Comparison of ENCODE assay signal across 10 cellular contexts in the genomic region with DNA sequence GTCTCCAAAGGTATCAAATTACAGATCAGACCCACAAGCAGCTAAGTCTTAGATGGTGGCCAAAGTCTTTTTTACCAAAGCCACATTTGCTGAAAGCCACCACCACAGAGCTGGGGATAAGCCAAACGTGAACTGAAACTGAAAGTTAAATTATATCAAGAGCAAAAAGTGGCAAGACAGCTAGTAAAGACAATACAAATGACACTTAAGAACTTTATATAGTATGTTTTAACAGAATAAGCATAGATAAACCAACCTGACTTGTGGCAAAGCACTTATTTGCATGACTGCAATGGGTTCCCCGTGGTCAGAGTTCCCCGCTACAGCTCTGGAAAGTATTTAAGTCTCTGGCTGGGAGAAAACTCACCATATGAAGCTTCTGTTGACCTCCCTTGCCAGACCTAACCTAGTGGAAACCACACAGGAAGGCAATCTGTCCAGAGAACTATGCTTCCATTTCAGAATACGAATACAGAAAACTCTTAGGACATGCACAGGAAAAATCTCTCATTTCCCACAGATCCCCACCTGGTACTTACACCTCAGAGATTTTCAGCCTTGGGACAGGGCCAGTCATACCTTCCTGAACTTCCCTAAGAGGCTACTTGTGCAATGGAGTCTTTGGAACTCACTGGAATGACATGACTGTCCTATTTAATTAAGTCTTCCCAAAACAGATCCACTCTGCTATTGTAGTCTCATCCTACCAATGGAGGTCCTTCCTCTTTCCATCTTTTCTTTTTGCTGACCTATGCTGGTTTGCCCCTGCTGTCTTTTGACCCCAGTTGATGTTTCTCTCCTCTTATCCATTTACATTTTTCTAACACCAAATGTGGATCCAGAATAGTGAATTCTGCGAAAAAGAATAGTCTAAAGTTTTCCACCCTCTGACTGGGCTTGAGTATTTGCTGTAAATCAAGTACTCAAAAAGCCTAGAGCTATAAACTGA.
A peak's percentile ranks its signal among the peaks of the same experiment; 100 is the strongest.
DNase-seq lines count a peak whose midpoint lies in the region; ATAC-seq, FAIRE-seq and TF ChIP-seq lines count a peak whose summit lies in the region.
"Had no signal": no experiment of that assay in that cellular context is flagged by ENCODE, and none has a peak within 500 bp of the region (broad histone marks: within the 10 kb centered on the region; RNA-seq: fewer than 3 reads in every experiment).

No MANE protein-coding gene starts in this region.

- H3K27me3 ChIP-seq in CD4-positive, alpha-beta memory T cell (ENCODE audit: insufficient read depth, low read length) = no peaks in the 10 kb centered on the region
- H3K27me3 ChIP-seq in rectal smooth muscle tissue (ENCODE audit: control insufficient read depth, insufficient read depth, low read length) = no peaks in the 10 kb centered on the region

- no peak for FAIRE-seq in urothelium cell line (lab: Jason Lieb, UNC)
- FAIRE-seq: H1 had no signal

- intact Hi-C loops in CD4-positive, alpha-beta memory T cell (cut with micrococcal nuclease) = no loop called here

- no peak for TF ChIP-seq CTCF in astrocyte of the spinal cord (IDR thresholded peaks at IDR 0.05; ENCODE audit: low read depth, low read length)

- ATAC-seq in GM19397 (IDR thresholded peaks at IDR 0.05; ENCODE audit: unreplicated experiment) (peak; percentile 88), HG03442 (IDR thresholded peaks at IDR 0.05; ENCODE audit: unreplicated experiment) (peak; percentile 93)

- H3K27me3 Mint-ChIP-seq in CD4-positive, alpha-beta memory T cell = no peaks in the 10 kb centered on the region
- H3K27me3 Mint-ChIP-seq: dendritic cell treated with granulocyte-macrophage colony-stimulating factor and Interleukin-4, amounts not matched to agents 40 ng/mL and 50 ng/mL, for 4 days had no signal

- H3K27ac Mint-ChIP-seq in CD4-positive, alpha-beta memory T cell = peak overlapping the region; percentile 66 to 95 (median 80)
- H3K27ac Mint-ChIP-seq: dendritic cell treated with granulocyte-macrophage colony-stimulating factor and Interleukin-4, amounts not matched to agents 40 ng/mL and 50 ng/mL, for 4 days had no signal

- H3K4me1 ChIP-seq in CD4-positive, alpha-beta memory T cell (ENCODE audit: insufficient read depth, low read length) = peaks cover 25% of the 10 kb centered on the region
- H3K4me1 ChIP-seq in rectal smooth muscle tissue (ENCODE audit: control insufficient read depth, insufficient read depth, low read length) = peaks cover 19% of the 10 kb centered on the region

- peaks cover 1 to 24% of the 10 kb centered on the region in 2 donors for H3K36me3 Mint-ChIP-seq in CD4-positive, alpha-beta memory T cell

- H3K9ac ChIP-seq in rectal smooth muscle tissue (ENCODE audit: low read length) = no peak overlapping the region

- in situ Hi-C loops in astrocyte of the spinal cord (cut with HindIII; ENCODE audit: low sequenced_read_pairs) = no loop called here

- POLR2A ChIA-PET in CD4-positive, alpha-beta memory T cell (lab: Charles Lee; ENCODE audit: partially characterized antibody) = interaction anchor here (0.9 to 1.9 kb wide), 3 partner anchors 9 to 226 kb away, joined by 3 to 16 read pairs (median 3); a partner anchor contains a TSS

- peaks cover 0 to 1% (median 0%) of the 10 kb centered on the region in 8 donors for H3K9me3 Mint-ChIP-seq in CD4-positive, alpha-beta memory T cell
- H3K9me3 Mint-ChIP-seq: dendritic cell treated with granulocyte-macrophage colony-stimulating factor and Interleukin-4, amounts not matched to agents 40 ng/mL and 50 ng/mL, for 4 days had no signal

- peak overlapping the region; percentile 47 for H3K27ac ChIP-seq in CD4-positive, alpha-beta memory T cell (ENCODE audit: low read depth, low read length)
- H3K27ac ChIP-seq in rectal smooth muscle tissue (ENCODE audit: low read depth, low read length) = peak overlapping the region; percentile 24

- H3K4me3 ChIP-seq in CD4-positive, alpha-beta memory T cell (ENCODE audit: low read length in 2 of 2) = peak overlapping the region; percentile 12
- H3K4me3 ChIP-seq in astrocyte of the spinal cord (ENCODE audit: low read depth, low read length) = no peak overlapping the region
- H3K4me3 ChIP-seq in rectal smooth muscle tissue (ENCODE audit: low read length) = peak overlapping the region; percentile 5

- peak overlapping the region; percentile 72 to 94 (median 74) for H3K4me3 Mint-ChIP-seq in CD4-positive, alpha-beta memory T cell
- H3K4me3 Mint-ChIP-seq: dendritic cell treated with granulocyte-macrophage colony-stimulating factor and Interleukin-4, amounts not matched to agents 40 ng/mL and 50 ng/mL, for 4 days had no signal

- DNase-seq in CD4-positive, alpha-beta memory T cell = peak; percentile 31 to 59 (median 45)
- DNase-seq in astrocyte of the spinal cord (ENCODE audit: low read depth, low spot score) (peak; percentile 54), urothelium cell line (ENCODE audit: low spot score) (no peak), hypothalamus (lab: John Stamatoyannopoulos, UW) (no peak), Ammon's horn (ENCODE audit: low spot score) (no peak)

- no peaks in the 10 kb centered on the region for H3K36me3 ChIP-seq in CD4-positive, alpha-beta memory T cell (ENCODE audit: insufficient read depth, low read length)
- peaks cover 2% of the 10 kb centered on the region for H3K36me3 ChIP-seq in rectal smooth muscle tissue (ENCODE audit: control insufficient read depth, insufficient read depth, low read length)

- CTCF ChIA-PET in CD4-positive, alpha-beta memory T cell (lab: Charles Lee; ENCODE audit: partially characterized antibody) = no interaction called here

- H3K4me1 Mint-ChIP-seq in CD4-positive, alpha-beta memory T cell = peaks cover 25 to 44% (median 30%) of the 10 kb centered on the region in 4 donors

- no peaks in the 10 kb centered on the region for H3K9me3 ChIP-seq in CD4-positive, alpha-beta memory T cell (ENCODE audit: control insufficient read depth in 1 of 2, low read length in 2 of 2)

Comparison
In these comparisons a context has a peak if more than half of its experiments do, and no peak if none do; other contexts are left out.
1. DNase-seq: peak in CD4-positive, alpha-beta memory T cell (5 of 5) and astrocyte of the spinal cord (single experiment); none in urothelium cell line (single experiment), hypothalamus (0 of 51) and Ammon's horn (single experiment).